Comparison of ENCODE assay signal across 8 cellular contexts in genomic region chr10:72834183-72834825, GRCh38. TPM values are rescaled to one million over a fixed set of nuclear protein-coding genes. Genes with fewer than 3 reads are reported as not detected.
DNase-seq lines count a peak whose midpoint lies in the region; ATAC-seq, FAIRE-seq and TF ChIP-seq lines count a peak whose summit lies in the region.

No MANE protein-coding gene starts in this region.

- no peak overlapping the region for H3K9ac ChIP-seq in parathyroid adenoma

- H3K9me3 ChIP-seq in parathyroid adenoma (ENCODE audit: control insufficient read depth, low read length): no peaks in the 10 kb centered on the region

- peaks cover 1% of the 10 kb centered on the region for H3K4me1 Mint-ChIP-seq in CD14-positive monocyte
- H3K4me1 Mint-ChIP-seq in activated T-helper 1 cell treated with anti-CD3 and anti-CD28 coated beads, Interleukin-12 subunit alpha, Interleukin-12 subunit beta, Interleukin-2, Interleukin-4 antibody, amounts not matched to agents 30 ng/mL and 10 ng/mL and 1 ng/mL, durations not matched to agents 14 hours and 24 hours and 36 hours (ENCODE audit: low read depth): no peaks in the 10 kb centered on the region
- H3K4me1 Mint-ChIP-seq in stimulated activated effector memory CD8-positive, alpha-beta T cell treated with anti-CD3 and anti-CD28 coated beads, Interleukin-12 subunit alpha, Interleukin-12 subunit beta, amount 100 ng/mL, for 72 hours: no peaks in the 10 kb centered on the region

- peaks cover 15 to 25% of the 10 kb centered on the region in 2 donors for H3K36me3 Mint-ChIP-seq in CD14-positive monocyte
- no peaks in the 10 kb centered on the region for H3K36me3 Mint-ChIP-seq in activated T-helper 1 cell treated with anti-CD3 and anti-CD28 coated beads, Interleukin-12 subunit alpha, Interleukin-12 subunit beta, Interleukin-2, Interleukin-4 antibody, amounts not matched to agents 30 ng/mL and 10 ng/mL and 1 ng/mL, durations not matched to agents 14 hours and 24 hours and 36 hours (ENCODE audit: low read depth)
- no peaks in the 10 kb centered on the region for H3K36me3 Mint-ChIP-seq in stimulated activated effector memory CD8-positive, alpha-beta T cell treated with anti-CD3 and anti-CD28 coated beads, Interleukin-12 subunit alpha, Interleukin-12 subunit beta, amount 100 ng/mL, for 72 hours

- intact Hi-C loops in CD14-positive monocyte (cut with micrococcal nuclease): loop anchor here (2.0 to 5.0 kb wide), 2 partner anchors 467 to 470 kb away; no protein-coding TSS in a partner anchor
- intact Hi-C loops in activated T-helper 1 cell treated with anti-CD3 and anti-CD28 coated beads, Interleukin-12 subunit alpha, Interleukin-12 subunit beta, Interleukin-2, Interleukin-4 antibody, amounts not matched to agents 30 ng/mL and 10 ng/mL and 1 ng/mL, durations not matched to agents 14 hours and 24 hours and 36 hours (cut with micrococcal nuclease): loop anchor here (1.0 to 5.0 kb wide), 3 partner anchors 142 to 470 kb away; partner anchors contain the start of gene MCU

- no peaks in the 10 kb centered on the region for H3K36me3 ChIP-seq in parathyroid adenoma (ENCODE audit: control insufficient read depth, insufficient read depth, low read length)

- FAIRE-seq in GM19239 (lab: Jason Lieb, UNC): peak; percentile 85

- no peak overlapping the region for H3K27ac ChIP-seq in parathyroid adenoma

- H3K9me3 Mint-ChIP-seq in CD14-positive monocyte: no peaks in the 10 kb centered on the region
- no peaks in the 10 kb centered on the region for H3K9me3 Mint-ChIP-seq in activated T-helper 1 cell treated with anti-CD3 and anti-CD28 coated beads, Interleukin-12 subunit alpha, Interleukin-12 subunit beta, Interleukin-2, Interleukin-4 antibody, amounts not matched to agents 30 ng/mL and 10 ng/mL and 1 ng/mL, durations not matched to agents 14 hours and 24 hours and 36 hours
- no peaks in the 10 kb centered on the region for H3K9me3 Mint-ChIP-seq in stimulated activated effector memory CD8-positive, alpha-beta T cell treated with anti-CD3 and anti-CD28 coated beads, Interleukin-12 subunit alpha, Interleukin-12 subunit beta, amount 100 ng/mL, for 72 hours

- H3K4me3 Mint-ChIP-seq in CD14-positive monocyte: no peak overlapping the region
- no peak overlapping the region for H3K4me3 Mint-ChIP-seq in activated T-helper 1 cell treated with anti-CD3 and anti-CD28 coated beads, Interleukin-12 subunit alpha, Interleukin-12 subunit beta, Interleukin-2, Interleukin-4 antibody, amounts not matched to agents 30 ng/mL and 10 ng/mL and 1 ng/mL, durations not matched to agents 14 hours and 24 hours and 36 hours
- H3K4me3 Mint-ChIP-seq in stimulated activated effector memory CD8-positive, alpha-beta T cell treated with anti-CD3 and anti-CD28 coated beads, Interleukin-12 subunit alpha, Interleukin-12 subunit beta, amount 100 ng/mL, for 72 hours: no peak overlapping the region

- H3K27me3 ChIP-seq in parathyroid adenoma (ENCODE audit: control insufficient read depth, insufficient read depth, low read length): no peaks in the 10 kb centered on the region

- no peak overlapping the region for H3K4me3 ChIP-seq in parathyroid adenoma (ENCODE audit: low read depth, low read length)

- no peak overlapping the region for H3K4me2 ChIP-seq in parathyroid adenoma (ENCODE audit: low read length)

- no peaks in the 10 kb centered on the region for H3K4me1 ChIP-seq in parathyroid adenoma

- no peak overlapping the region for H2AFZ ChIP-seq in parathyroid adenoma

- DNase-seq in CD14-positive monocyte (ENCODE audit: low spot score): no peak
- DNase-seq in GM19239 (ENCODE audit: insufficient read length, low spot score): peak; percentile 16
- peak; percentile 40 for DNase-seq in NCI-H345 (lab: John Stamatoyannopoulos, UW)
- peak; percentile 14 for DNase-seq in activated T-helper 1 cell treated with anti-CD3 and anti-CD28 coated beads, Interleukin-12 subunit alpha, Interleukin-12 subunit beta, Interleukin-2, Interleukin-4 antibody, amounts not matched to agents 30 ng/mL and 10 ng/mL and 1 ng/mL, durations not matched to agents 14 hours and 24 hours and 36 hours (ENCODE audit: low spot score)
- peak; percentile 75 for DNase-seq in globus pallidus (ENCODE audit: low spot score)
- no peak for DNase-seq in cortex of kidney (lab: John Stamatoyannopoulos, UW)
- no peak for DNase-seq in stimulated activated effector memory CD8-positive, alpha-beta T cell treated with anti-CD3 and anti-CD28 coated beads, Interleukin-12 subunit alpha, Interleukin-12 subunit beta, amount 100 ng/mL, for 72 hours (ENCODE audit: low spot score in 2 of 2)

- H3K79me2 ChIP-seq in parathyroid adenoma: peaks cover 2% of the 10 kb centered on the region

- no peak overlapping the region for H3K27ac Mint-ChIP-seq in CD14-positive monocyte
- H3K27ac Mint-ChIP-seq in activated T-helper 1 cell treated with anti-CD3 and anti-CD28 coated beads, Interleukin-12 subunit alpha, Interleukin-12 subunit beta, Interleukin-2, Interleukin-4 antibody, amounts not matched to agents 30 ng/mL and 10 ng/mL and 1 ng/mL, durations not matched to agents 14 hours and 24 hours and 36 hours: no peak overlapping the region
- H3K27ac Mint-ChIP-seq in stimulated activated effector memory CD8-positive, alpha-beta T cell treated with anti-CD3 and anti-CD28 coated beads, Interleukin-12 subunit alpha, Interleukin-12 subunit beta, amount 100 ng/mL, for 72 hours: no peak overlapping the region

- no peaks in the 10 kb centered on the region for H3K27me3 Mint-ChIP-seq in CD14-positive monocyte (ENCODE audit: low read depth in 3 of 3)
- H3K27me3 Mint-ChIP-seq in activated T-helper 1 cell treated with anti-CD3 and anti-CD28 coated beads, Interleukin-12 subunit alpha, Interleukin-12 subunit beta, Interleukin-2, Interleukin-4 antibody, amounts not matched to agents 30 ng/mL and 10 ng/mL and 1 ng/mL, durations not matched to agents 14 hours and 24 hours and 36 hours (ENCODE audit: insufficient read depth): no peaks in the 10 kb centered on the region

- ATAC-seq in stimulated activated effector memory CD8-positive, alpha-beta T cell treated with anti-CD3 and anti-CD28 coated beads, Interleukin-12 subunit alpha, Interleukin-12 subunit beta, amount 100 ng/mL, for 72 hours: no peak

- TF ChIP-seq CTCF in CD14-positive monocyte (IDR thresholded peaks at IDR 0.05) (peak; percentile 59), parathyroid adenoma (IDR thresholded peaks at IDR 0.05) (peak; percentile 62)

RNA-seq across cellular contexts. Expression of gene OIT3, which starts 59.2 kb away (rescaled TPM):
- not detected for polyA plus RNA-seq in CD14-positive monocyte
- not detected in 2 replicates for total RNA-seq in activated T-helper 1 cell treated with anti-CD3 and anti-CD28 coated beads, Interleukin-12 subunit alpha, Interleukin-12 subunit beta, Interleukin-2, Interleukin-4 antibody, amounts not matched to agents 30 ng/mL and 10 ng/mL and 1 ng/mL, durations not matched to agents 14 hours and 24 hours and 36 hours

Comparison
In these comparisons a context has a peak if more than half of its experiments do, and no peak if none do; other contexts are left out.
1. DNase-seq: peak in GM19239 (single experiment), NCI-H345 (single experiment), activated T-helper 1 cell treated with anti-CD3 and anti-CD28 coated beads, Interleukin-12 subunit alpha, Interleukin-12 subunit beta, Interleukin-2, Interleukin-4 antibody, amounts not matched to agents 30 ng/mL and 10 ng/mL and 1 ng/mL, durations not matched to agents 14 hours and 24 hours and 36 hours (single experiment) and globus pallidus (single experiment); none in CD14-positive monocyte (single experiment), cortex of kidney (single experiment) and stimulated activated effector memory CD8-positive, alpha-beta T cell treated with anti-CD3 and anti-CD28 coated beads, Interleukin-12 subunit alpha, Interleukin-12 subunit beta, amount 100 ng/mL, for 72 hours (0 of 2).